9 cellular contexts compared by ENCODE assay signal in genomic region chr15:81023483-81024264, GRCh38. TPM values are rescaled to one million over a fixed set of nuclear protein-coding genes. Genes with fewer than 3 reads are reported as not detected.
DNase-seq lines count a peak whose midpoint lies in the region; ATAC-seq lines count a peak whose summit lies in the region.
"Had no signal": no experiment of that assay in that cellular context is flagged by ENCODE, and none has a peak within 500 bp of the region (broad histone marks: within the 10 kb centered on the region; RNA-seq: fewer than 3 reads in every experiment).

No MANE protein-coding gene starts in this region.

- ATAC-seq in GM21528 (IDR thresholded peaks at IDR 0.05; ENCODE audit: low FRiP score, unreplicated experiment) = peak; percentile 91
- ATAC-seq in right cardiac atrium = peak; percentile 96 to 98
- ATAC-seq: T-cell had no signal

- intact Hi-C loops in right cardiac atrium (cut with DNase I) = no loop called here

- H3K4me3 ChIP-seq in GM08714 (ENCODE audit: low read length) (peak overlapping the region; percentile 14; the same call in 1 of the 2 replicates), right cardiac atrium (ENCODE audit: low read length) (no peak overlapping the region), skeletal muscle tissue (ENCODE audit: low read length in 3 of 3) (peak overlapping the region in 2 of 3 donors; percentile 10 to 45)

- no peaks in the 10 kb centered on the region for H3K27me3 ChIP-seq in right cardiac atrium (ENCODE audit: control insufficient read depth, insufficient read depth)
- H3K27me3 ChIP-seq in skeletal muscle tissue (ENCODE audit: control insufficient read depth in 3 of 3, insufficient read depth in 3 of 3, low read length in 3 of 3) = no peaks in the 10 kb centered on the region

- H3K36me3 ChIP-seq in skeletal muscle tissue (ENCODE audit: control insufficient read depth in 3 of 3, insufficient read depth in 3 of 3, low read length in 3 of 3) = no peaks in the 10 kb centered on the region

- DNase-seq in KBM-7 = peak; percentile 65
- peak; percentile 88 to 91 (median 91) for DNase-seq in right cardiac atrium
- DNase-seq in NCI-H1694 treated with DMSO at 0.1 percent for 48 hours (lab: John Stamatoyannopoulos, UW) = no peak
- DNase-seq in activated gamma-delta T cell (lab: John Stamatoyannopoulos, UW) = no peak

- WGBS in adipose tissue, 3 donors = 19 to 71% (median 21%) methylated on average over 13 of the region's 13 CpGs
- 34% methylated on average over 13 of the region's 13 CpGs for WGBS in right cardiac atrium

- in situ Hi-C loops in KBM-7 (cut with MboI; ENCODE audit: low pct_unique_long_range_greater_than_20kb, low sequenced_read_pairs) = no loop called here

- peaks cover 7% of the 10 kb centered on the region for H3K4me1 ChIP-seq in right cardiac atrium (ENCODE audit: control insufficient read depth, insufficient read depth, low read length)
- H3K4me1 ChIP-seq in skeletal muscle tissue (ENCODE audit: control insufficient read depth in 3 of 3, insufficient read depth in 3 of 3, low read length in 3 of 3) = peaks cover 10 to 13% (median 13%) of the 10 kb centered on the region in 3 donors

- H3K9me3 ChIP-seq in right cardiac atrium (ENCODE audit: control insufficient read depth, low read length) (no peaks in the 10 kb centered on the region), skeletal muscle tissue (ENCODE audit: control insufficient read depth in 3 of 3, low read length in 3 of 3) (no peaks in the 10 kb centered on the region)

- H3K9ac ChIP-seq in skeletal muscle tissue (ENCODE audit: low read depth in 1 of 3, low read length in 3 of 3) = no peak overlapping the region

- H3K27ac ChIP-seq in adipose tissue (ENCODE audit: low read depth, low read length) (peak overlapping the region; percentile 21), right cardiac atrium (ENCODE audit: low read length) (peak overlapping the region; percentile 77), skeletal muscle tissue (ENCODE audit: low read depth, low read length) (peak overlapping the region; percentile 74)

RNA-seq across cellular contexts. Expression of gene TLNRD1, which starts 23.0 kb away (rescaled TPM):
- polyA plus RNA-seq in adipose tissue (10 to 100 TPM in 2 of 3 donors, 1 to 10 TPM in 1; 6.7 to 29.3 (median 11.5) TPM), right cardiac atrium (4.8 TPM)
- total RNA-seq in right cardiac atrium (10 to 100 TPM in 1 of 4 donors, 1 to 10 TPM in 3; 6.7 to 17.2 (median 7.3) TPM), skeletal muscle tissue (5.7 TPM)

RNA-seq across cellular contexts. Expression of gene MESD, which starts 34.1 kb away (rescaled TPM):
- polyA plus RNA-seq in adipose tissue (10 to 100 TPM; 10.7 to 14.1 (median 12.7) TPM), right cardiac atrium (13.2 TPM)
- total RNA-seq in right cardiac atrium (10 to 100 TPM; 15.7 to 18.9 (median 17.3) TPM), skeletal muscle tissue (17.2 TPM)

Comparison
In these comparisons a context has a peak if more than half of its experiments do, and no peak if none do; other contexts are left out.
1. DNase-seq: peak in KBM-7 (single experiment) and right cardiac atrium (3 of 3); none in NCI-H1694 treated with DMSO at 0.1 percent for 48 hours (single experiment) and activated gamma-delta T cell (single experiment).
2. H3K27ac ChIP-seq: peak in every context shown above with its lines; median percentile 77 in right cardiac atrium; 74 in skeletal muscle tissue; 21 in adipose tissue.